In genomic region chr2:129744649-129745048, GRCh38 we compare ENCODE assay signal across 28 cellular contexts.
DNase-seq lines count a peak whose midpoint lies in the region; ATAC-seq and TF ChIP-seq lines count a peak whose summit lies in the region.
"Had no signal": no experiment of that assay in that cellular context is flagged by ENCODE, and none has a peak within 500 bp of the region (broad histone marks: within the 10 kb centered on the region; RNA-seq: fewer than 3 reads in every experiment).

No MANE protein-coding gene starts in this region.

- H3K18ac ChIP-seq in mesendoderm (ENCODE audit: low read length), result no peak overlapping the region

- H3K4me3 ChIP-seq in right atrium auricular region, result no peak overlapping the region
- H3K4me3 ChIP-seq in body of pancreas, result no peak overlapping the region
- no peak overlapping the region for H3K4me3 ChIP-seq in mesendoderm (ENCODE audit: low read length)
- H3K4me3 ChIP-seq in stomach, result no peak overlapping the region
- H3K4me3 ChIP-seq: cardiac muscle cell, coronary artery, prostate gland, thoracic aorta had no signal

- H3K9ac ChIP-seq in mesendoderm (ENCODE audit: low read length), result no peak overlapping the region

- H3K23ac ChIP-seq in mesendoderm (ENCODE audit: low read length), result no peak overlapping the region

- H2BK5ac ChIP-seq in mesendoderm (ENCODE audit: low read length), result no peak overlapping the region

- ATAC-seq in Right ventricle myocardium inferior (peak; percentile 70), body of pancreas (peak; percentile 93)
- ATAC-seq: activated CD8-positive, alpha-beta T cell treated with anti-CD3 and anti-CD28 coated beads, Interleukin-2, amount 10 ng/mL, durations not matched to agents 7 days and 5 days; effector memory CD8-positive, alpha-beta T cell; SK-N-SH treated with all-trans-retinoic acid at 6 μM for 48 hours had no signal

- no peaks in the 10 kb centered on the region for H3K9me3 ChIP-seq in right atrium auricular region
- no peaks in the 10 kb centered on the region for H3K9me3 ChIP-seq in body of pancreas
- no peaks in the 10 kb centered on the region for H3K9me3 ChIP-seq in stomach
- H3K9me3 ChIP-seq: prostate gland, thoracic aorta had no signal

- no peak overlapping the region for H3K4me2 ChIP-seq in mesendoderm (ENCODE audit: low read length)

- no peak overlapping the region for H3K56ac ChIP-seq in mesendoderm (ENCODE audit: low read length)

- no peak overlapping the region for H4K8ac ChIP-seq in mesendoderm (ENCODE audit: low read depth, low read length)

- H2AK5ac ChIP-seq in mesendoderm (ENCODE audit: low read length), result no peak overlapping the region

- no peaks in the 10 kb centered on the region for H3K36me3 Mint-ChIP-seq in immature natural killer cell
- H3K36me3 Mint-ChIP-seq: activated naive CD8-positive, alpha-beta T cell treated with anti-CD3 and anti-CD28 coated beads for 36 hours; CD4-positive, alpha-beta memory T cell had no signal

- intact Hi-C loops in Right ventricle myocardium inferior (cut with DNase I), result no loop called here
- intact Hi-C loops in body of pancreas (cut with DNase I), result no loop called here
- intact Hi-C loops in stomach (cut with DNase I; ENCODE audit: low total_unique reads), result no loop called here

- H3K4me1 ChIP-seq in right atrium auricular region (no peaks in the 10 kb centered on the region), body of pancreas (peaks cover 22% of the 10 kb centered on the region), mesendoderm (ENCODE audit: control insufficient read depth, low read depth, low read length) (no peaks in the 10 kb centered on the region), stomach (no peaks in the 10 kb centered on the region)
- H3K4me1 ChIP-seq: prostate gland had no signal

- TF ChIP-seq POLR2A in body of pancreas (IDR thresholded peaks at IDR 0.05) (peak in 1 of 3 donors; percentile 28), stomach (IDR thresholded peaks at IDR 0.05) (no peak)

- H2BK120ac ChIP-seq in mesendoderm (ENCODE audit: low read depth, low read length), result no peak overlapping the region

- no peak for DNase-seq in Right ventricle myocardium inferior (ENCODE audit: missing footprints)
- no peak for DNase-seq in right atrium auricular region (ENCODE audit: low spot score)
- peak; percentile 80 to 95 (median 92) for DNase-seq in body of pancreas
- peak; percentile 61 for DNase-seq in mesendoderm
- peak; percentile 37 for DNase-seq in stomach
- no peak for DNase-seq in hepatic stellate cell (ENCODE audit: low spot score)
- DNase-seq in immature natural killer cell, result no peak
- DNase-seq in SIG-M5 (lab: John Stamatoyannopoulos, UW), result no peak
- DNase-seq: activated CD8-positive, alpha-beta T cell treated with anti-CD3 and anti-CD28 coated beads, Interleukin-2, amount 10 ng/mL, durations not matched to agents 7 days and 5 days; activated naive CD8-positive, alpha-beta T cell treated with anti-CD3 and anti-CD28 coated beads for 36 hours; AML-193; aorta; CD4-positive, alpha-beta memory T cell; effector memory CD8-positive, alpha-beta T cell; IMR-90; NCI-H1092; NCI-H1694 treated with DMSO at 0.1 percent for 48 hours; NCI-H2227 treated with DMSO at 0.1 percent for 48 hours; NCI-H526 treated with DMSO at 0.1 percent for 48 hours; stimulated activated naive CD4-positive, alpha-beta T cell treated with Interleukin-2 at 50 U/mL for 16 hours; T-helper 2 cell had no signal

- H3K79me2 ChIP-seq in mesendoderm (ENCODE audit: control insufficient read depth, insufficient read depth, low read length), result no peaks in the 10 kb centered on the region

- WGBS in body of pancreas, 2 donors, result 30 to 37% methylated on average over 7 to 8 of the region's 8 CpGs
- WGBS in mesendoderm (ENCODE audit: extremely low coverage, insufficient coverage, low lambda C conversion rate), result no CpG with 5 or more reads among the region's 8 CpGs
- WGBS in stomach, 5 donors, result 34 to 49% (median 40%) methylated on average over 8 of the region's 8 CpGs

- no peaks in the 10 kb centered on the region for H3K4me1 Mint-ChIP-seq in immature natural killer cell
- H3K4me1 Mint-ChIP-seq: CD4-positive, alpha-beta memory T cell; neural crest cell had no signal

- H3K79me1 ChIP-seq in mesendoderm (ENCODE audit: low read length), result no peaks in the 10 kb centered on the region

- TF ChIP-seq CTCF in right atrium auricular region (IDR thresholded peaks at IDR 0.05), result no peak
- TF ChIP-seq CTCF in body of pancreas (IDR thresholded peaks at IDR 0.05), result peak in 4 of 7 experiments; percentile 39 to 63 (median 52)
- TF ChIP-seq CTCF in stomach (IDR thresholded peaks at IDR 0.05), result no peak

- H3K27ac Mint-ChIP-seq in immature natural killer cell, result no peak overlapping the region
- H3K27ac Mint-ChIP-seq: activated CD8-positive, alpha-beta T cell treated with anti-CD3 and anti-CD28 coated beads, Interleukin-2, amount 10 ng/mL, durations not matched to agents 7 days and 5 days; activated naive CD8-positive, alpha-beta T cell treated with anti-CD3 and anti-CD28 coated beads for 36 hours; CD4-positive, alpha-beta memory T cell; effector memory CD8-positive, alpha-beta T cell had no signal

- no peak for TF ChIP-seq EP300 in stomach (IDR thresholded peaks at IDR 0.05)

- H3K27ac ChIP-seq in right atrium auricular region, result no peak overlapping the region
- peak overlapping the region; percentile 54 to 84 (median 70) for H3K27ac ChIP-seq in body of pancreas
- no peak overlapping the region for H3K27ac ChIP-seq in mesendoderm (ENCODE audit: low read depth, low read length)
- H3K27ac ChIP-seq in stomach, result no peak overlapping the region
- H3K27ac ChIP-seq: cardiac muscle cell, coronary artery, prostate gland, RWPE1, thoracic aorta had no signal

- no peak overlapping the region for H4K5ac ChIP-seq in mesendoderm (ENCODE audit: low read length)

- no peak overlapping the region for H3K4ac ChIP-seq in mesendoderm (ENCODE audit: low read depth, low read length)

- H3K27me3 ChIP-seq in right atrium auricular region (no peaks in the 10 kb centered on the region), body of pancreas (no peaks in the 10 kb centered on the region), mesendoderm (ENCODE audit: insufficient read depth, low read length, poor library complexity) (no peaks in the 10 kb centered on the region), stomach (peaks cover 0 to 7% (median 0%) of the 10 kb centered on the region in 3 donors)
- H3K27me3 ChIP-seq: cardiac muscle cell had no signal

- no peaks in the 10 kb centered on the region for H3K9me3 Mint-ChIP-seq in immature natural killer cell
- H3K9me3 Mint-ChIP-seq: activated naive CD8-positive, alpha-beta T cell treated with anti-CD3 and anti-CD28 coated beads for 36 hours; CD4-positive, alpha-beta memory T cell; neural crest cell had no signal

- no peak overlapping the region for H3K4me3 Mint-ChIP-seq in immature natural killer cell
- H3K4me3 Mint-ChIP-seq: activated CD8-positive, alpha-beta T cell treated with anti-CD3 and anti-CD28 coated beads, Interleukin-2, amount 10 ng/mL, durations not matched to agents 7 days and 5 days; activated naive CD8-positive, alpha-beta T cell treated with anti-CD3 and anti-CD28 coated beads for 36 hours; CD4-positive, alpha-beta memory T cell; effector memory CD8-positive, alpha-beta T cell; neural crest cell had no signal

- H2BK15ac ChIP-seq in mesendoderm (replicated peaks; ENCODE audit: low read depth), result no peak overlapping the region

- H3K27me3 Mint-ChIP-seq in immature natural killer cell (ENCODE audit: low read depth in 3 of 3), result no peaks in the 10 kb centered on the region

- H3K36me3 ChIP-seq in right atrium auricular region (no peaks in the 10 kb centered on the region), body of pancreas (replicated peaks in 1 of 2; ENCODE audit: insufficient read depth in 1 of 2, low read depth in 2 of 2) (no peaks in the 10 kb centered on the region), mesendoderm (ENCODE audit: control insufficient read depth, insufficient read depth, low read length) (no peaks in the 10 kb centered on the region), stomach (no peaks in the 10 kb centered on the region)
- H3K36me3 ChIP-seq: cardiac muscle cell, prostate gland, thoracic aorta had no signal

Comparison
In these comparisons a context has a peak if more than half of its experiments do, and no peak if none do; other contexts are left out.
1. DNase-seq: peak in body of pancreas (4 of 4), mesendoderm (single experiment) and stomach (single experiment); none in Right ventricle myocardium inferior (single experiment), right atrium auricular region (single experiment), hepatic stellate cell (single experiment), immature natural killer cell (0 of 3) and SIG-M5 (single experiment).
2. H3K27ac ChIP-seq: peak in body of pancreas (4 of 4); none in right atrium auricular region (0 of 2), mesendoderm (single experiment) and stomach (0 of 5).
3. CTCF ChIP-seq: peak in body of pancreas (4 of 7); none in right atrium auricular region (0 of 2) and stomach (0 of 7).